Comparison of ENCODE assay signal across 8 cellular contexts in the genomic region with DNA sequence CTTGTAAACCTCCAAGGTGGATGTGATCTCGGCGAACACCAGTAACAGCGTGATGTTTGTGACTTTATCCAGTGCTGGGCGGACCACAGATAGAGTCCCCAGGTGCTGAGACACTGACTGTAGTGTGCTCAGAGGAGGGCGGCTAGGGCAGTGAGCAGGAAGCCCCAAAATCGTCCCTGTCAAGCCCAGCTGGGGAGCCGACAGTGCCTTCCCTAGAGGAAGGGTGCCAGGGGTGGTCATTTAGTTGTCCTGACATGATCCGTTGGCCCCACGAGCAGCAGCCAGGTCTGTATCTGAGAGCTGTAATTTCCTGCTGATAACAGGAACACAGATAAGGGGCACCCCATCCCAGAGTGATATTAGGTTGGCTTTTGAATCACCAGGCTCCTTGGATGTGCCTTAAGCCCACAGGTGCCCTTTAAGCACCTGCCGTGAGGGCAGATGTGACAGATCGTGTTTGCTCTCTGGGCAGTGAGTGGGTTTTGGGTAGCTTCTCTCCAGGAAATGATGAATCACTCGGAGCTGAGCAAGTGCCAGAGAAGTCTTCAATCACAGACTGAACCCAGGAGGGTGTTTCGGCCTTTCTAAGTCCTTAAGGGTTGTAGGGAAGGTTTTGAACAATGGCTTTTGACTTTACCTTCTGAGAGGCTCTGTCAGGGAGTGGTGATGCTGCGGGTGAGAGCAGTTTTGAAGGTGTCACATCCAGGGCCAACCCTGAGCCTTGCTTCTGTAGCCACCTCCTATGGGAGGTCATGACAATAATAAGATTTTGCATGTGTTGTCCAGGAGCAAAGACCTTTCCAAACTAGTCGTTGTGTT. TPM values are rescaled to one million over a fixed set of nuclear protein-coding genes. Genes with fewer than 3 reads are reported as not detected.
DNase-seq lines count a peak whose midpoint lies in the region; ATAC-seq, FAIRE-seq and TF ChIP-seq lines count a peak whose summit lies in the region.

No MANE protein-coding gene starts in this region.

- H3K4me1 ChIP-seq in liver (ENCODE audit: control insufficient read depth in 4 of 4, insufficient read depth in 4 of 4, low read length in 3 of 4) (peaks cover 9 to 19% (median 12%) of the 10 kb centered on the region in 4 donors), HepG2 (ENCODE audit: insufficient read depth, low read length) (peaks cover 15% of the 10 kb centered on the region), foreskin keratinocyte (peaks cover 34% of the 10 kb centered on the region)

- peak overlapping the region; percentile 49 to 51 for H3K27ac ChIP-seq in liver (ENCODE audit: low read depth in 1 of 2, low read length in 2 of 2)
- H3K27ac ChIP-seq in HepG2 (ENCODE audit: extremely low read length, insufficient read depth, low read length) = no peak overlapping the region
- H3K27ac ChIP-seq in foreskin keratinocyte = peak overlapping the region; percentile 24

- POLR2A ChIA-PET in HepG2 (lab: Yijun Ruan, JAX) = interaction anchor here (1.1 kb wide), 1 partner anchor 11 kb away, joined by 6 read pairs; no protein-coding TSS in a partner anchor

- in situ Hi-C loops in HepG2 (cut with HindIII; ENCODE audit: extremely low pct_ligation_motif_present, low pct_unique_long_range_greater_than_20kb) = no loop called here

- TF ChIP-seq RAD21 in liver (IDR thresholded peaks at IDR 0.05) = no peak
- no peak for TF ChIP-seq RAD21 in HepG2 (CRISPR knock-in tag; IDR thresholded peaks at IDR 0.05)

- WGBS in liver = 50% methylated on average over 15 of the region's 15 CpGs
- WGBS in HepG2 (ENCODE audit: low lambda C conversion rate) = 88% methylated on average over 15 of the region's 15 CpGs

- H3K27me3 ChIP-seq in liver (ENCODE audit: control insufficient read depth in 4 of 4, insufficient read depth in 4 of 4, low read length in 3 of 4) (no peaks in the 10 kb centered on the region), HepG2 (ENCODE audit: control insufficient read depth in 1 of 2, insufficient read depth in 2 of 2, low read length in 2 of 2) (no peaks in the 10 kb centered on the region), foreskin keratinocyte (no peaks in the 10 kb centered on the region)

- intact Hi-C loops in HepG2 (cut with micrococcal nuclease; ENCODE audit: unreplicated experiment) = no loop called here

- DNase-seq in HepG2 (ENCODE audit: low spot score) (no peak), NOMO-1 treated with DMSO at 0.1 percent for 48 hours (lab: John Stamatoyannopoulos, UW; ENCODE audit: unreplicated experiment) (peak; percentile 68), foreskin keratinocyte (peak in 1 of 2 donors; percentile 50), NCI-H1930 (lab: John Stamatoyannopoulos, UW) (no peak)
- peak; percentile 77 to 78 for DNase-seq in activated T-cell treated with anti-CD3 and anti-CD28 coated beads, Interleukin-2, amount 50 U/mL, for 48 hours
- peak; percentile 64 to 66 for DNase-seq in stimulated activated CD4-positive, alpha-beta T cell treated with anti-CD3 and anti-CD28 coated beads, Interleukin-15, amount 100 ng/mL, for 48 hours (ENCODE audit: low read depth in 2 of 2)

- H3K4me2 ChIP-seq in HepG2 (ENCODE audit: low read depth, low read length) = no peak overlapping the region

- ATAC-seq in HepG2 = no peak; the same call in 2 of the 3 replicates
- ATAC-seq in HG03103 (IDR thresholded peaks at IDR 0.05; ENCODE audit: low read depth, unreplicated experiment) = peak; percentile 14
- ATAC-seq in foreskin keratinocyte = peak; percentile 69

- H3K36me3 ChIP-seq in liver (ENCODE audit: control insufficient read depth in 4 of 4, insufficient read depth in 3 of 4, low read depth in 1 of 4, low read length in 3 of 4) (no peaks in the 10 kb centered on the region), HepG2 (replicated peaks in 1 of 2; ENCODE audit: control insufficient read depth in 1 of 2, insufficient read depth in 2 of 2, low read length in 2 of 2) (no peaks in the 10 kb centered on the region)

- H3K4me3 ChIP-seq in liver (ENCODE audit: low read depth in 1 of 3, low read length in 3 of 3) (no peak overlapping the region), HepG2 (replicated peaks in 1 of 3; ENCODE audit: insufficient read depth in 1 of 3, low read depth in 2 of 3, low read length in 3 of 3) (no peak overlapping the region)

- TF ChIP-seq POLR2A in HepG2 (IDR thresholded peaks at IDR 0.05; ENCODE audit: insufficient read depth in 1 of 2, low read depth in 2 of 2, low read length in 2 of 2) = no peak

- no peak for FAIRE-seq in HepG2 (lab: Jason Lieb, UNC)

- H3K9ac ChIP-seq in liver (ENCODE audit: low read depth in 1 of 2, low read length in 2 of 2) (no peak overlapping the region), HepG2 (ENCODE audit: insufficient read depth, low read depth, low read length) (no peak overlapping the region)

- no peak overlapping the region for H2AFZ ChIP-seq in HepG2 (ENCODE audit: low read length)

- TF ChIP-seq CTCF in liver (IDR thresholded peaks at IDR 0.05; ENCODE audit: low read depth, low read length, missing input control) (no peak), HepG2 (CRISPR knock-in tag; IDR thresholded peaks at IDR 0.05) (no peak), foreskin keratinocyte (conservative IDR thresholded peaks at IDR 0.05) (no peak)

- CTCF ChIA-PET in HepG2 (lab: Yijun Ruan, JAX; ENCODE audit: low intra/inter-chr PET ratio, low total read pairs) = no interaction called here

- BruUV-seq in HepG2 (replicated peaks; lab: Mats Ljungman, UMichigan) = no TSS peak

- H4K20me1 ChIP-seq in HepG2 (ENCODE audit: insufficient read depth, low read length) = no peaks in the 10 kb centered on the region; the same call in 1 of the 2 replicates

- TF ChIP-seq EP300 in HepG2 (IDR thresholded peaks at IDR 0.05; ENCODE audit: low read depth in 2 of 2, low read length in 2 of 2) (no peak), HepG2 (CRISPR knock-in tag; IDR thresholded peaks at IDR 0.05; ENCODE audit: borderline replicate concordance) (no peak)

- H3K79me2 ChIP-seq in HepG2 (ENCODE audit: insufficient read depth, low read length) = peaks cover 27% of the 10 kb centered on the region

- H3K9me3 ChIP-seq in liver (ENCODE audit: control insufficient read depth in 4 of 4, low read length in 3 of 4) (no peaks in the 10 kb centered on the region), HepG2 (ENCODE audit: low read length) (no peaks in the 10 kb centered on the region)

TF ChIP-seq in liver, 16 proteins besides CTCF, POLR2A, EP300 and RAD21 (continues in another document):
- TF ChIP-seq TAF1 (conservative IDR thresholded peaks at IDR 0.05) (no peak), YY1 (IDR thresholded peaks at IDR 0.05) (no peak)

TF ChIP-seq in HepG2, 621 proteins besides CTCF, POLR2A, EP300 and RAD21 (continues in another document):
- no peak for TF ChIP-seq ZNF333 (CRISPR knock-in tag; IDR thresholded peaks at IDR 0.05; ENCODE audit: borderline replicate concordance)
- TF ChIP-seq YEATS2 (CRISPR knock-in tag; IDR thresholded peaks at IDR 0.05; ENCODE audit: borderline replicate concordance) = no peak
- TF ChIP-seq SRSF9 (IDR thresholded peaks at IDR 0.05; ENCODE audit: borderline replicate concordance, insufficient read depth, low read depth, low read length, poor library complexity, severe bottlenecking) = no peak

RNA-seq across cellular contexts. Expression of a gene that starts 7.7 kb away (rescaled TPM):
- total RNA-seq in liver (10 to 100 TPM; 10.1 to 27.4 TPM), HepG2 (2016; rRNA removed; fragmentation: Illumina TruSeq; extraction: Trizol) (6.6 and 9.7 TPM in 2 replicates), foreskin keratinocyte (76.8 and 92.5 TPM in 2 replicates)
- polyA plus RNA-seq in liver (10 to 100 TPM; 12.3 to 14.6 TPM), HepG2 (2011; rRNA removed) (19.4 and 23.4 TPM in 2 replicates), foreskin keratinocyte (22.6 and 23.2 TPM in 2 replicates)
- total RNA-seq in HepG2 (2016; cell fraction: cytosol; rRNA removed; fragmentation: Illumina TruSeq; extraction: Trizol; ENCODE audit: low read depth) = 7.3 TPM in 2 replicates
- 6.5 and 9.8 TPM in 2 replicates for total RNA-seq in HepG2 (2016; cell fraction: insoluble cytoplasmic fraction; rRNA removed; fragmentation: Illumina TruSeq; extraction: Trizol)
- 2.9 and 3.2 TPM in 2 replicates for total RNA-seq in HepG2 (2016; cell fraction: membrane; rRNA removed; fragmentation: Illumina TruSeq; extraction: Trizol)
- 12.8 and 16.9 TPM in 2 replicates for total RNA-seq in HepG2 (2016; cell fraction: nucleus; rRNA removed; fragmentation: Illumina TruSeq; extraction: Trizol)
- 8.3 and 10.4 TPM in 2 replicates for polyA plus RNA-seq in HepG2 (2011; cell fraction: cytosol; rRNA removed)
- 25.2 and 33.5 TPM in 2 replicates for polyA plus RNA-seq in HepG2 (2011; cell fraction: nucleus; rRNA removed)
- 11.7 and 14.4 TPM in 2 replicates for polyA plus RNA-seq in HepG2 (2012)
- 0.68 and 1.0 TPM in 2 replicates for polyA plus RNA-seq in HepG2 (2016; cell fraction: cytosol; fragmentation: Illumina TruSeq; extraction: Trizol; ENCODE audit: low read depth)
- 5.6 and 6.7 TPM in 2 replicates for polyA plus RNA-seq in HepG2 (2016; cell fraction: insoluble cytoplasmic fraction; fragmentation: Illumina TruSeq; extraction: Trizol; ENCODE audit: low read depth)
- polyA plus RNA-seq in HepG2 (2016; cell fraction: membrane; fragmentation: Illumina TruSeq; extraction: Trizol; ENCODE audit: low read depth) = 1.1 and 1.5 TPM in 2 replicates
- 28.2 and 32.3 TPM in 2 replicates for polyA plus RNA-seq in HepG2 (2016; cell fraction: nucleus; fragmentation: Illumina TruSeq; extraction: Trizol; ENCODE audit: insufficient read depth, low read depth)
- polyA minus RNA-seq in HepG2 (2011; rRNA and poly(A)+ RNA removed; ENCODE audit: low replicate concordance) = 10.2 and 31.2 TPM in 2 replicates
- polyA minus RNA-seq in HepG2 (2011; cell fraction: cytosol; rRNA and poly(A)+ RNA removed) = 5.0 and 9.9 TPM in 2 replicates
- 33.9 and 53.5 TPM in 2 replicates for polyA minus RNA-seq in HepG2 (2011; cell fraction: nucleus; rRNA and poly(A)+ RNA removed)

Comparison
In these comparisons a context has a peak if more than half of its experiments do, and no peak if none do; other contexts are left out.
1. DNase-seq: peak in NOMO-1 treated with DMSO at 0.1 percent for 48 hours (single experiment), activated T-cell treated with anti-CD3 and anti-CD28 coated beads, Interleukin-2, amount 50 U/mL, for 48 hours (2 of 2) and stimulated activated CD4-positive, alpha-beta T cell treated with anti-CD3 and anti-CD28 coated beads, Interleukin-15, amount 100 ng/mL, for 48 hours (2 of 2); none in HepG2 (single experiment) and NCI-H1930 (0 of 2).